10 cellular contexts compared by ENCODE assay signal in the genomic region with DNA sequence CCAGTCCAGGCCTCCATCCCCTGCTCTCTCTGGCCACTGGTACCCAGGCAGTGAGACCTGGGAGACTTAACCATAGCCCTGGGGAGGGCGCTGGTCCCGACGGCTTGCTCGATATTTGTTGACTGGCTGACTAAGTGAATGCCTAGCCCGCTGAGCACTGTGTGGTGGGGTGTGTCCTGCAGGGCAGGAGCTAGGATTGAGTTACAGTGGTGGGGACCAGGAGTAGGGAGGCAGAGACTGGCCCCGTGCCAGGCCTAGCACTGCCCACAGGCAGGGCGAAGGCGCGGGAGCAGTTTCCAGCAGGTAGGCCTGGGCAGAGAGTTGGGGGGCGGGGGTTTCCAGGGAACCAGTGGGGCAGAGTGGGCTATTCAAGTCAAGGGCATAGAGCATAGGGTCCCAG. TPM values are rescaled to one million over a fixed set of nuclear protein-coding genes. Genes with fewer than 3 reads are reported as not detected.
A peak's percentile ranks its signal among the peaks of the same experiment; 100 is the strongest.
DNase-seq lines count a peak whose midpoint lies in the region; ATAC-seq and TF ChIP-seq lines count a peak whose summit lies in the region.
"Had no signal": no experiment of that assay in that cellular context is flagged by ENCODE, and none has a peak within 500 bp of the region (broad histone marks: within the 10 kb centered on the region; RNA-seq: fewer than 3 reads in every experiment).

VILL (plus strand) TSS at position 260 of the 400 bp plus-strand sequence. CDS start 2,887 bp downstream, outside the sequence.

- H3K27me3 ChIP-seq in uterus = no peaks in the 10 kb centered on the region

- no peak for TF ChIP-seq POLR2A in uterus (IDR thresholded peaks at IDR 0.05)

- no peak for TF ChIP-seq CTCF in uterus (IDR thresholded peaks at IDR 0.05)
- TF ChIP-seq CTCF in chondrocyte (IDR thresholded peaks at IDR 0.05) = no peak

- H3K4me3 Mint-ChIP-seq in activated naive CD8-positive, alpha-beta T cell treated with anti-CD3 and anti-CD28 coated beads for 36 hours = no peak within 1 kb of the TSS
- H3K4me3 Mint-ChIP-seq in activated naive CD8-positive, alpha-beta T cell treated with anti-CD3 and anti-CD28 coated beads, Interleukin-2, amount 50 U/mL, for 24 hours = no peak within 1 kb of the TSS
- H3K4me3 Mint-ChIP-seq in memory B cell (no peak within 1 kb of the TSS), chondrocyte (ENCODE audit: unreplicated experiment) (no peak within 1 kb of the TSS)
- H3K4me3 Mint-ChIP-seq: effector memory CD8-positive, alpha-beta T cell had no signal

- no peak for DNase-seq in activated naive CD8-positive, alpha-beta T cell treated with anti-CD3 and anti-CD28 coated beads for 36 hours
- DNase-seq in activated naive CD8-positive, alpha-beta T cell treated with anti-CD3 and anti-CD28 coated beads, Interleukin-2, amount 50 U/mL, for 24 hours = no peak
- DNase-seq in memory B cell (ENCODE audit: low spot score in 2 of 2) (no peak), ureter (ENCODE audit: low spot score) (peak; percentile 73), uterus (no peak), chondrocyte (ENCODE audit: low spot score) (no peak)
- DNase-seq: effector memory CD8-positive, alpha-beta T cell had no signal

- H3K27ac Mint-ChIP-seq in activated naive CD8-positive, alpha-beta T cell treated with anti-CD3 and anti-CD28 coated beads for 36 hours = no peak within 1 kb of the TSS
- no peak within 1 kb of the TSS for H3K27ac Mint-ChIP-seq in activated naive CD8-positive, alpha-beta T cell treated with anti-CD3 and anti-CD28 coated beads, Interleukin-2, amount 50 U/mL, for 24 hours
- H3K27ac Mint-ChIP-seq in memory B cell (peak within 1 kb of the TSS; percentile 59), chondrocyte (ENCODE audit: unreplicated experiment) (no peak within 1 kb of the TSS)

- intact Hi-C loops in uterus (cut with DNase I; ENCODE audit: low total_unique reads) = no loop called here

- no peaks in the 10 kb centered on the region for H3K9me3 ChIP-seq in uterus

- H3K4me1 Mint-ChIP-seq in activated naive CD8-positive, alpha-beta T cell treated with anti-CD3 and anti-CD28 coated beads for 36 hours = peaks cover 15% of the 10 kb centered on the region
- peaks cover 22% of the 10 kb centered on the region for H3K4me1 Mint-ChIP-seq in activated naive CD8-positive, alpha-beta T cell treated with anti-CD3 and anti-CD28 coated beads, Interleukin-2, amount 50 U/mL, for 24 hours
- peaks cover 16% of the 10 kb centered on the region for H3K4me1 Mint-ChIP-seq in memory B cell
- peaks cover 12% of the 10 kb centered on the region for H3K4me1 Mint-ChIP-seq in chondrocyte (ENCODE audit: low read depth)

- H3K4me1 ChIP-seq in uterus = peaks cover 0 to 5% of the 10 kb centered on the region in 2 donors

- no peak within 1 kb of the TSS for H3K27ac ChIP-seq in adipose tissue (ENCODE audit: low read depth, low read length)
- no peak within 1 kb of the TSS for H3K27ac ChIP-seq in uterus
- H3K27ac ChIP-seq: KMS-11 had no signal

- WGBS in adipose tissue, 3 donors = 65 to 86% (median 84%) methylated on average over 10 of the region's 10 CpGs

- H3K4me3 ChIP-seq in uterus = no peak within 1 kb of the TSS

- ATAC-seq in activated naive CD8-positive, alpha-beta T cell treated with anti-CD3 and anti-CD28 coated beads, Interleukin-2, amount 50 U/mL, for 24 hours = no peak
- no peak for ATAC-seq in memory B cell (ENCODE audit: low read depth)
- no peak for ATAC-seq in HG03571 (IDR thresholded peaks at IDR 0.05; ENCODE audit: unreplicated experiment)
- ATAC-seq: effector memory CD8-positive, alpha-beta T cell had no signal

- no peaks in the 10 kb centered on the region for H3K36me3 ChIP-seq in uterus

- H3K9me3 Mint-ChIP-seq in activated naive CD8-positive, alpha-beta T cell treated with anti-CD3 and anti-CD28 coated beads for 36 hours = no peaks in the 10 kb centered on the region
- H3K9me3 Mint-ChIP-seq in activated naive CD8-positive, alpha-beta T cell treated with anti-CD3 and anti-CD28 coated beads, Interleukin-2, amount 50 U/mL, for 24 hours = no peaks in the 10 kb centered on the region
- H3K9me3 Mint-ChIP-seq in memory B cell (no peaks in the 10 kb centered on the region), chondrocyte (ENCODE audit: low read depth) (no peaks in the 10 kb centered on the region)
- H3K9me3 Mint-ChIP-seq: effector memory CD8-positive, alpha-beta T cell had no signal

- H3K36me3 Mint-ChIP-seq in activated naive CD8-positive, alpha-beta T cell treated with anti-CD3 and anti-CD28 coated beads for 36 hours = peaks cover 3% of the 10 kb centered on the region
- H3K36me3 Mint-ChIP-seq in activated naive CD8-positive, alpha-beta T cell treated with anti-CD3 and anti-CD28 coated beads, Interleukin-2, amount 50 U/mL, for 24 hours (ENCODE audit: low read depth) = peaks cover 6% of the 10 kb centered on the region
- H3K36me3 Mint-ChIP-seq in memory B cell = peaks cover under 1% of the 10 kb centered on the region
- H3K36me3 Mint-ChIP-seq in chondrocyte (ENCODE audit: low read depth) = no peaks in the 10 kb centered on the region

- no peaks in the 10 kb centered on the region for H3K27me3 Mint-ChIP-seq in activated naive CD8-positive, alpha-beta T cell treated with anti-CD3 and anti-CD28 coated beads for 36 hours
- H3K27me3 Mint-ChIP-seq in activated naive CD8-positive, alpha-beta T cell treated with anti-CD3 and anti-CD28 coated beads, Interleukin-2, amount 50 U/mL, for 24 hours = no peaks in the 10 kb centered on the region
- H3K27me3 Mint-ChIP-seq in memory B cell = peaks cover 7% of the 10 kb centered on the region
- no peaks in the 10 kb centered on the region for H3K27me3 Mint-ChIP-seq in chondrocyte (ENCODE audit: low read depth)

RNA-seq across cellular contexts. Expression of gene VILL, which starts in this region (rescaled TPM):
- 10 to 100 TPM; 14.4 to 15.0 TPM for total RNA-seq in activated naive CD8-positive, alpha-beta T cell treated with anti-CD3 and anti-CD28 coated beads for 36 hours
- 10 to 100 TPM in 2 of 3 donors, 1 to 10 TPM in 1; 3.0 to 13.8 (median 11.5) TPM for polyA plus RNA-seq in adipose tissue
- total RNA-seq in ureter = 46.4 TPM
- total RNA-seq in uterus = 10 to 100 TPM in 1 of 4 donors, 1 to 10 TPM in 3; 1.8 to 18.7 (median 6.3) TPM
- total RNA-seq in chondrocyte = 1.7 to 2.6 TPM (median 1.7 TPM) in 3 replicates
